ENCODE assay signal across 14 cellular contexts in genomic region chr14:24307156-24307574, GRCh38. TPM values are rescaled to one million over a fixed set of nuclear protein-coding genes. Genes with fewer than 3 reads are reported as not detected.
DNase-seq lines count a peak whose midpoint lies in the region; ATAC-seq and TF ChIP-seq lines count a peak whose summit lies in the region.
"Had no signal": no experiment of that assay in that cellular context is flagged by ENCODE, and none has a peak within 500 bp of the region (broad histone marks: within the 10 kb centered on the region; RNA-seq: fewer than 3 reads in every experiment).

No MANE protein-coding gene starts in this region.

- H3K4me1 ChIP-seq in Panc1 (ENCODE audit: control insufficient read depth, insufficient read depth, low read length) (no peaks in the 10 kb centered on the region), liver (ENCODE audit: control insufficient read depth in 4 of 4, insufficient read depth in 4 of 4, low read length in 3 of 4) (peaks cover 32 to 88% (median 78%) of the 10 kb centered on the region in 4 donors)

- 40% methylated on average over 11 of the region's 11 CpGs for WGBS in liver

- no peak for ATAC-seq in Panc1
- ATAC-seq: GM23338, heart left ventricle had no signal

- H3K4me3 ChIP-seq in Panc1 (ENCODE audit: low read depth in 2 of 2, low read length in 2 of 2) (no peak overlapping the region), liver (ENCODE audit: low read depth in 1 of 3, low read length in 3 of 3) (peak overlapping the region; percentile 55 to 78 (median 70))
- H3K4me3 ChIP-seq: ascending aorta, esophagus muscularis mucosa, GM23338, heart left ventricle had no signal

- intact Hi-C loops in CD14-positive monocyte (cut with micrococcal nuclease) (loop anchor here in 1 of 2 donors (10.0 kb wide), 1 partner anchor 92 kb away; the partner anchor contains the start of genes CHMP4A and MDP1), Panc1 (cut with micrococcal nuclease; ENCODE audit: unreplicated experiment) (no loop called here)
- intact Hi-C loops in activated naive CD4-positive, alpha-beta T cell treated with anti-CD3 and anti-CD28 coated beads for 36 hours (cut with micrococcal nuclease), result no loop called here

- no peaks in the 10 kb centered on the region for H3K27me3 ChIP-seq in Panc1 (ENCODE audit: control insufficient read depth, insufficient read depth, low read length)
- no peaks in the 10 kb centered on the region for H3K27me3 ChIP-seq in liver (ENCODE audit: control insufficient read depth in 4 of 4, insufficient read depth in 4 of 4, low read length in 3 of 4)
- H3K27me3 ChIP-seq: ascending aorta, esophagus muscularis mucosa, heart left ventricle had no signal

- H3K9me3 Mint-ChIP-seq in CD14-positive monocyte, result peaks cover 0 to 2% (median 0%) of the 10 kb centered on the region in 7 donors
- H3K9me3 Mint-ChIP-seq in activated naive CD4-positive, alpha-beta T cell treated with anti-CD3 and anti-CD28 coated beads for 36 hours, result no peaks in the 10 kb centered on the region
- H3K9me3 Mint-ChIP-seq: GM23338 had no signal

- H3K9me3 ChIP-seq in Panc1 (ENCODE audit: control insufficient read depth, insufficient read depth, low read depth, low read length) (no peaks in the 10 kb centered on the region), liver (ENCODE audit: control insufficient read depth in 4 of 4, low read length in 3 of 4) (no peaks in the 10 kb centered on the region)
- H3K9me3 ChIP-seq: ascending aorta, esophagus muscularis mucosa, heart left ventricle had no signal

- H3K36me3 ChIP-seq in Panc1 (ENCODE audit: control insufficient read depth, insufficient read depth, low read length) (peaks cover 2% of the 10 kb centered on the region; the same call in 1 of the 2 replicates), liver (ENCODE audit: control insufficient read depth in 4 of 4, insufficient read depth in 3 of 4, low read depth in 1 of 4, low read length in 3 of 4) (peaks cover 5 to 38% (median 26%) of the 10 kb centered on the region in 4 donors)

- CTCF ChIA-PET in Panc1 (lab: Charles Lee), result interaction anchor here (0.6 to 0.8 kb wide), 2 partner anchors 36 to 132 kb away, joined by 4 to 6 read pairs; partner anchors contain the start of gene RABGGTA
- CTCF ChIA-PET in activated naive CD4-positive, alpha-beta T cell treated with anti-CD3 and anti-CD28 coated beads for 36 hours (lab: Charles Lee), result interaction anchor here (0.7 to 8.5 kb wide), 22 partner anchors 9 to 190 kb away, joined by 3 to 121 read pairs (median 6); partner anchors contain the start of genes ADCY4, CHMP4A, KHNYN and MDP1

- peak overlapping the region in 5 of 7 donors; percentile 22 to 83 (median 60) for H3K27ac Mint-ChIP-seq in CD14-positive monocyte
- H3K27ac Mint-ChIP-seq in activated naive CD4-positive, alpha-beta T cell treated with anti-CD3 and anti-CD28 coated beads for 36 hours, result no peak overlapping the region
- H3K27ac Mint-ChIP-seq: GM23338 had no signal

- in situ Hi-C loops in Panc1 (cut with HindIII; ENCODE audit: low pct_unique_long_range_greater_than_20kb, low sequenced_read_pairs), result no loop called here

- H3K36me3 Mint-ChIP-seq in CD14-positive monocyte, result peaks cover 71 to 79% of the 10 kb centered on the region in 2 donors
- H3K36me3 Mint-ChIP-seq in activated naive CD4-positive, alpha-beta T cell treated with anti-CD3 and anti-CD28 coated beads for 36 hours (ENCODE audit: low read depth), result peaks cover 35% of the 10 kb centered on the region

- peak overlapping the region; percentile 80 to 98 for H3K9ac ChIP-seq in liver (ENCODE audit: low read depth in 1 of 2, low read length in 2 of 2)

- H3K27ac ChIP-seq in Panc1 (ENCODE audit: low read length), result no peak overlapping the region
- H3K27ac ChIP-seq in liver (ENCODE audit: low read depth in 1 of 2, low read length in 2 of 2), result peak overlapping the region; percentile 92 to 97
- H3K27ac ChIP-seq: ascending aorta, heart left ventricle had no signal

- BruUV-seq in Panc1 (replicated peaks; lab: Mats Ljungman, UMichigan), result TSS peak; percentile 63

- no peaks in the 10 kb centered on the region for H3K27me3 Mint-ChIP-seq in CD14-positive monocyte (ENCODE audit: low read depth in 3 of 3)
- H3K27me3 Mint-ChIP-seq in activated naive CD4-positive, alpha-beta T cell treated with anti-CD3 and anti-CD28 coated beads for 36 hours (ENCODE audit: low read depth), result no peaks in the 10 kb centered on the region

- no peak overlapping the region for H3K4me3 Mint-ChIP-seq in CD14-positive monocyte
- H3K4me3 Mint-ChIP-seq in activated naive CD4-positive, alpha-beta T cell treated with anti-CD3 and anti-CD28 coated beads for 36 hours, result no peak overlapping the region
- H3K4me3 Mint-ChIP-seq: GM23338 had no signal

- POLR2A ChIA-PET in Panc1 (lab: Charles Lee), result no interaction called here

- H3K4me1 Mint-ChIP-seq in CD14-positive monocyte, result peaks cover 43% of the 10 kb centered on the region
- peaks cover 34% of the 10 kb centered on the region for H3K4me1 Mint-ChIP-seq in activated naive CD4-positive, alpha-beta T cell treated with anti-CD3 and anti-CD28 coated beads for 36 hours (ENCODE audit: low read depth)

- TF ChIP-seq CTCF in CD14-positive monocyte (IDR thresholded peaks at IDR 0.05) (no peak), Panc1 (IDR thresholded peaks at IDR 0.05) (no peak), liver (IDR thresholded peaks at IDR 0.05; ENCODE audit: low read depth, low read length, missing input control) (no peak)

- no peak for DNase-seq in CD14-positive monocyte (ENCODE audit: low spot score)
- DNase-seq in Panc1 (ENCODE audit: low read depth, low spot score), result no peak
- no peak for DNase-seq in activated naive CD4-positive, alpha-beta T cell treated with anti-CD3 and anti-CD28 coated beads for 36 hours
- DNase-seq in NCI-H2029 (lab: John Stamatoyannopoulos, UW), result no peak
- DNase-seq in NCI-H146 (lab: John Stamatoyannopoulos, UW), result no peak
- DNase-seq: activated CD4-positive, alpha-beta T cell treated with anti-CD3 and anti-CD28 coated beads for 4 hours; cortex of kidney; MV-4-11; Right ventricle myocardium superior had no signal

- no peak for TF ChIP-seq RAD21 in liver (IDR thresholded peaks at IDR 0.05)

TF ChIP-seq in liver, 16 proteins besides CTCF, POLR2A, EP300 and RAD21:
- TF ChIP-seq TAF1 (conservative IDR thresholded peaks at IDR 0.05) (no peak), HNF4G (IDR thresholded peaks at IDR 0.05) (no peak), FOXA2 (IDR thresholded peaks at IDR 0.05) (no peak), YY1 (IDR thresholded peaks at IDR 0.05) (no peak), FOXA1 (IDR thresholded peaks at IDR 0.05) (no peak), RXRA (IDR thresholded peaks at IDR 0.05) (no peak), ZBTB33 (IDR thresholded peaks at IDR 0.05) (no peak), GABPA (IDR thresholded peaks at IDR 0.05 in 1 of 2, conservative IDR thresholded peaks at IDR 0.05 in 1 of 2) (no peak), EGR1 (IDR thresholded peaks at IDR 0.05; ENCODE audit: low read depth in 2 of 2) (no peak)

RNA-seq across cellular contexts. Expression of gene CIDEB, which starts 0.6 kb away (rescaled TPM):
- polyA plus RNA-seq in CD14-positive monocyte (10 to 100 TPM; 36.4 to 63.8 TPM), liver (100 to 1,000 TPM; 176 to 312 TPM)
- total RNA-seq in Panc1 (2021; ENCODE audit: unreplicated experiment) (0.18 TPM), liver (100 to 1,000 TPM in 1 of 2 donors, 10 to 100 TPM in 1; 32.1 to 142 TPM)
- 2.0 TPM for polyA plus RNA-seq in Panc1 (2012; ENCODE audit: insufficient read length)
- 10 to 100 TPM; 10.9 to 15.1 TPM for total RNA-seq in activated naive CD4-positive, alpha-beta T cell treated with anti-CD3 and anti-CD28 coated beads for 36 hours

RNA-seq across cellular contexts. Expression of gene LTB4R2, which starts 2.8 kb away (rescaled TPM):
- polyA plus RNA-seq in CD14-positive monocyte (1 to 10 TPM; 2.7 to 2.9 TPM), liver (1 to 10 TPM in 1 of 2 donors, under 1 TPM in 1; 0.28 to 1.2 TPM)
- total RNA-seq in Panc1 (2021; ENCODE audit: unreplicated experiment) (6.9 TPM), liver (10 to 100 TPM in 1 of 2 donors, 1 to 10 TPM in 1; 2.5 to 11.3 TPM)
- 4.9 TPM for polyA plus RNA-seq in Panc1 (2012; ENCODE audit: insufficient read length)
- total RNA-seq in activated naive CD4-positive, alpha-beta T cell treated with anti-CD3 and anti-CD28 coated beads for 36 hours, result 10 to 100 TPM; 12.2 to 12.8 TPM

RNA-seq across cellular contexts. Expression of gene LTB4R, which starts 4.1 kb away (rescaled TPM):
- polyA plus RNA-seq in CD14-positive monocyte, result 10 to 100 TPM; 51.5 to 87.3 TPM
- total RNA-seq in Panc1 (2021; ENCODE audit: unreplicated experiment), result 4.8 TPM
- 7.0 TPM for polyA plus RNA-seq in Panc1 (2012; ENCODE audit: insufficient read length)
- 1 to 10 TPM; 2.1 to 5.0 TPM for total RNA-seq in liver
- polyA plus RNA-seq in liver, result 1 to 10 TPM in 1 of 2 donors, under 1 TPM in 1; 0.86 to 2.9 TPM
- total RNA-seq in activated naive CD4-positive, alpha-beta T cell treated with anti-CD3 and anti-CD28 coated beads for 36 hours, result 10 to 100 TPM; 10.6 to 11.4 TPM

RNA-seq across cellular contexts. Expression of gene NOP9, which starts 7.5 kb away (rescaled TPM):
- polyA plus RNA-seq in CD14-positive monocyte (1 to 10 TPM; 1.2 to 1.3 TPM), liver (1 to 10 TPM; 3.8 to 7.1 TPM)
- total RNA-seq in Panc1 (2021; ENCODE audit: unreplicated experiment) (25.3 TPM), liver (10 to 100 TPM; 12.3 to 18.2 TPM)
- 17.9 TPM for polyA plus RNA-seq in Panc1 (2012; ENCODE audit: insufficient read length)
- total RNA-seq in activated naive CD4-positive, alpha-beta T cell treated with anti-CD3 and anti-CD28 coated beads for 36 hours, result 10 to 100 TPM; 24.8 to 26.4 TPM

RNA-seq across cellular contexts. Expression of gene DHRS1, which starts 7.6 kb away (rescaled TPM):
- polyA plus RNA-seq in CD14-positive monocyte (10 to 100 TPM; 31.6 to 48.8 TPM), liver (10 to 100 TPM; 40.3 to 60.1 TPM)
- total RNA-seq in Panc1 (2021; ENCODE audit: unreplicated experiment) (8.9 TPM), liver (10 to 100 TPM; 30.3 to 84.9 TPM)
- polyA plus RNA-seq in Panc1 (2012; ENCODE audit: insufficient read length), result 15.0 TPM
- total RNA-seq in activated naive CD4-positive, alpha-beta T cell treated with anti-CD3 and anti-CD28 coated beads for 36 hours, result 10 to 100 TPM; 11.8 to 13.8 TPM

Comparison
In these comparisons a context has a peak if more than half of its experiments do, and no peak if none do; other contexts are left out.
1. H3K4me3 ChIP-seq: peak in liver (3 of 3); none in Panc1 (0 of 2).
2. RNA of gene CIDEB, which starts 0.6 kb away (total RNA-seq): 32.1 to 142 TPM in liver and 10.9 to 15.1 TPM in activated naive CD4-positive, alpha-beta T cell treated with anti-CD3 and anti-CD28 coated beads for 36 hours; 0.18 TPM in Panc1 (single experiment); every median in the first group is over 10 times any median in the second.